Comparison of ENCODE assay signal across 37 cellular contexts in the genomic region with DNA sequence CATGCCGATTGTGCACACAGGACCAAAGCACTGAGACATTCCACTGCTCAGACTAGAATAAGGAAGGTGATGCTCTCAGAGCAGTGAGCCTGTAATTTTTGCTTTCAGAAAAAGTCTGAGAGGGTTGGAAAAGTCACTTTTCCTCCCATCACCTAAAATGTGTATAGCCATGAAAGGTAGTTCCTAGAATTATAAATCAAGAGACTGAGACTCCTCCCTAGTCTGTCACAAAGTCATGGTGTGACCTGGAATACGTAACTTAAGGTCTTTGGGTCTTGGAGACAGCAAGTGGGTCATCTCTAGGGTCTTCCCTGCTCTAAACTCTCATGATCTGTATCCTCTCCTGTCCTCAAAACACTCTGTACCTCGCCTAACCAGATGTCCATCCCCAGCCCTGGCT. TPM values are rescaled to one million over a fixed set of nuclear protein-coding genes. Genes with fewer than 3 reads are reported as not detected.
DNase-seq lines count a peak whose midpoint lies in the region; ATAC-seq, FAIRE-seq and TF ChIP-seq lines count a peak whose summit lies in the region.
"Had no signal": no experiment of that assay in that cellular context is flagged by ENCODE, and none has a peak within 500 bp of the region (broad histone marks: within the 10 kb centered on the region; RNA-seq: fewer than 3 reads in every experiment).

No MANE protein-coding gene starts in this region.

- H3K4me1 ChIP-seq in GM23338 (ENCODE audit: insufficient read depth), result no peaks in the 10 kb centered on the region
- no peaks in the 10 kb centered on the region for H3K4me1 ChIP-seq in K562 (replicated peaks in 1 of 2; ENCODE audit: control insufficient read depth in 2 of 2, insufficient read depth in 2 of 2, low read length in 2 of 2)
- H3K4me1 ChIP-seq in pancreas, result no peaks in the 10 kb centered on the region
- H3K4me1 ChIP-seq: A549; BE2C; BLaER1; BLaER1 treated with 17β-estradiol and CSF1 and Interleukin-3, amounts not matched to agents 10 nM and 100 nM; Caco-2 had no signal

- no TSS peak for BruUV-seq in K562 (replicated peaks; lab: Mats Ljungman, UMichigan)

- H3K27me3 Mint-ChIP-seq in GM23338 (ENCODE audit: insufficient read depth, low read depth, poor library complexity) (peaks cover 2% of the 10 kb centered on the region), nephron progenitor cell (ENCODE audit: low read depth, poor library complexity) (no peaks in the 10 kb centered on the region)

- POLR2A ChIA-PET in K562 (lab: Yijun Ruan, JAX), result no interaction called here

- H3K9me2 ChIP-seq in GM23338 (ENCODE audit: insufficient read depth), result no peaks in the 10 kb centered on the region

- H3K27ac ChIP-seq in GM23338 (ENCODE audit: low read depth) (no peak overlapping the region), K562 (ENCODE audit: extremely low read depth, low read depth, low read length) (no peak overlapping the region), pancreas (no peak overlapping the region)
- H3K27ac ChIP-seq: 22Rv1; A549; BLaER1; BLaER1 treated with 17β-estradiol and CSF1 and Interleukin-3, amounts not matched to agents 10 nM and 100 nM; C4-2B had no signal

- DNase-seq in GM23338 (ENCODE audit: low spot score) (no peak), K562 (ENCODE audit: extremely low read depth in 1 of 4, low spot score in 3 of 4) (no peak), nephron progenitor cell (no peak), GM13977 (ENCODE audit: low spot score) (no peak), pancreas (no peak)
- DNase-seq in stimulated activated CD4-positive, alpha-beta T cell treated with anti-CD3 and anti-CD28 coated beads, Interleukin-2, amount 100 ng/mL, for 24 hours, result no peak
- DNase-seq: 8988T; ACHN; AML-193; BE2C; C1 segment of cervical spinal cord; Caco-2; Calu3; CD4-positive, alpha-beta memory T cell; CD4-positive, alpha-beta T cell; CD4-positive, CD25-positive, alpha-beta regulatory T cell; CD8-positive, alpha-beta memory T cell; CD8-positive, alpha-beta T cell; COR-L47; DMS 273 treated with DMSO at 0.1 percent for 48 hours; DMS153; DMS53; DMS79; DMS79 treated with DMSO at 0.1 percent for 48 hours; DND-41; EL had no signal

- TF ChIP-seq EP300 in K562 (IDR thresholded peaks at IDR 0.05; ENCODE audit: low read length), result no peak

- no peak overlapping the region for H3K9ac ChIP-seq in K562 (ENCODE audit: insufficient read depth in 1 of 2, low read depth in 2 of 2, low read length in 2 of 2)
- H3K9ac ChIP-seq: BLaER1; BLaER1 treated with 17β-estradiol and CSF1 and Interleukin-3, amounts not matched to agents 10 nM and 100 nM had no signal

- H3K4me1 Mint-ChIP-seq in GM23338, result peaks cover 11% of the 10 kb centered on the region
- H3K4me1 Mint-ChIP-seq in nephron progenitor cell, result peaks cover 36% of the 10 kb centered on the region
- H3K4me1 Mint-ChIP-seq: B cell; CD4-positive, alpha-beta memory T cell; CD4-positive, CD25-positive, alpha-beta regulatory T cell; CD8-positive, alpha-beta memory T cell had no signal

- H2AFZ ChIP-seq in GM23338 (no peak overlapping the region), K562 (ENCODE audit: low read depth, low read length) (no peak overlapping the region)

- ATAC-seq in GM23338 (no peak), K562 (no peak), pancreas (no peak)
- ATAC-seq: A549; CD8-positive, alpha-beta T cell had no signal

- H3K36me3 ChIP-seq in GM23338 (ENCODE audit: insufficient read depth) (no peaks in the 10 kb centered on the region), K562 (ENCODE audit: control insufficient read depth, insufficient read depth, low read length) (no peaks in the 10 kb centered on the region), pancreas (no peaks in the 10 kb centered on the region)
- H3K36me3 ChIP-seq: BE2C; BLaER1; BLaER1 treated with 17β-estradiol and CSF1 and Interleukin-3, amounts not matched to agents 10 nM and 100 nM had no signal

- CTCF ChIA-PET in K562 (lab: Yijun Ruan, JAX; ENCODE audit: low intra/inter-chr PET ratio), result no interaction called here

- 0 out of 2 replicates have a peak, but pooled peaks cover 3% of the 10 kb centered on the region for H3K79me2 ChIP-seq in GM23338 (replicated peaks; ENCODE audit: insufficient read depth)
- H3K79me2 ChIP-seq in K562 (ENCODE audit: control insufficient read depth, insufficient read depth, low read length), result no peaks in the 10 kb centered on the region

- in situ Hi-C loops in K562 (cut with MboI), result no loop called here
- in situ Hi-C loops in GM13977 (cut with MboI; ENCODE audit: low pct_unique_long_range_greater_than_20kb, low sequenced_read_pairs, unreplicated experiment), result no loop called here

- 3% methylated on average over 3 of the region's 3 CpGs for WGBS in K562 (ENCODE audit: insufficient coverage, low coverage, missing lambda C conversion rate)
- WGBS in pancreas, 2 donors, result 49 to 50% methylated on average over 3 of the region's 3 CpGs

- TF ChIP-seq POLR2A in K562 (conservative IDR thresholded peaks at IDR 0.05), result no peak

- no peak for TF ChIP-seq RAD21 in K562 (CRISPR knock-in tag; conservative IDR thresholded peaks at IDR 0.05 in 1 of 2, IDR thresholded peaks at IDR 0.05 in 1 of 2)

- intact Hi-C loops in K562 (cut with micrococcal nuclease) (no loop called here), pancreas (cut with DNase I) (no loop called here)

- no peaks in the 10 kb centered on the region for H3F3A ChIP-seq in GM23338 (replicated peaks; ENCODE audit: low read depth)

- H3K27ac Mint-ChIP-seq in GM23338 (peak overlapping the region; percentile 14; the same call in 1 of the 2 replicates), nephron progenitor cell (peak overlapping the region; percentile 62)
- H3K27ac Mint-ChIP-seq: B cell; CD14-positive monocyte; CD4-positive, alpha-beta memory T cell; CD4-positive, alpha-beta T cell; CD4-positive, CD25-positive, alpha-beta regulatory T cell; CD8-positive, alpha-beta T cell had no signal

- H3K9me3 Mint-ChIP-seq in GM23338 (no peaks in the 10 kb centered on the region), nephron progenitor cell (peaks cover 5% of the 10 kb centered on the region)
- H3K9me3 Mint-ChIP-seq: CD14-positive monocyte; CD4-positive, alpha-beta T cell; CD4-positive, CD25-positive, alpha-beta regulatory T cell; CD8-positive, alpha-beta T cell had no signal

- TF ChIP-seq CTCF in GM23338 (conservative IDR thresholded peaks at IDR 0.05; ENCODE audit: low read depth in 2 of 2), result no peak
- no peak for TF ChIP-seq CTCF in K562 (IDR thresholded peaks at IDR 0.05 in 2 of 3, conservative IDR thresholded peaks at IDR 0.05 in 1 of 3; ENCODE audit: insufficient read depth in 2 of 3, low read depth in 1 of 3, low read length in 3 of 3)
- TF ChIP-seq CTCF in nephron progenitor cell (IDR thresholded peaks at IDR 0.05), result no peak
- TF ChIP-seq CTCF in GM13977 (IDR thresholded peaks at IDR 0.05; ENCODE audit: extremely low read depth, insufficient read depth, missing control alignments), result no peak
- no peak for TF ChIP-seq CTCF in pancreas (IDR thresholded peaks at IDR 0.05)

- no peaks in the 10 kb centered on the region for H3K36me3 Mint-ChIP-seq in GM23338 (ENCODE audit: low read depth)
- H3K36me3 Mint-ChIP-seq in nephron progenitor cell (ENCODE audit: low read depth), result peaks cover 60% of the 10 kb centered on the region
- H3K36me3 Mint-ChIP-seq: CD14-positive monocyte; CD4-positive, alpha-beta memory T cell; CD4-positive, CD25-positive, alpha-beta regulatory T cell; CD8-positive, alpha-beta memory T cell; CD8-positive, alpha-beta T cell had no signal

- no peaks in the 10 kb centered on the region for H3K9me1 ChIP-seq in K562 (ENCODE audit: control insufficient read depth, insufficient read depth, low read length)

- no peak overlapping the region for H3K4me3 Mint-ChIP-seq in GM23338
- H3K4me3 Mint-ChIP-seq in nephron progenitor cell, result no peak overlapping the region
- H3K4me3 Mint-ChIP-seq: B cell; CD14-positive monocyte; CD4-positive, alpha-beta memory T cell; CD4-positive, alpha-beta T cell; CD4-positive, CD25-positive, alpha-beta regulatory T cell; CD8-positive, alpha-beta memory T cell; CD8-positive, alpha-beta T cell had no signal

- FAIRE-seq in K562 (lab: Jason Lieb, UNC) (no peak), pancreas (lab: Jason Lieb, UNC) (no peak)
- FAIRE-seq: A204.1, A549, D721Med had no signal

- H3K27me3 ChIP-seq in GM23338 (ENCODE audit: insufficient read depth) (no peaks in the 10 kb centered on the region), K562 (ENCODE audit: control insufficient read depth in 2 of 2, insufficient read depth in 2 of 2, low read length in 2 of 2) (no peaks in the 10 kb centered on the region; a peak in 1 of 5 replicates), pancreas (peaks cover 0 to 4% (median 0%) of the 10 kb centered on the region in 4 donors)
- H3K27me3 ChIP-seq: BE2C; BLaER1 treated with 17β-estradiol and CSF1 and Interleukin-3, amounts not matched to agents 10 nM and 100 nM had no signal

- H3K9me3 ChIP-seq in K562 (replicated peaks; ENCODE audit: control insufficient read depth, insufficient read depth, low read depth, low read length) (no peaks in the 10 kb centered on the region), pancreas (no peaks in the 10 kb centered on the region)
- H3K9me3 ChIP-seq: A549; BE2C; BLaER1; BLaER1 treated with 17β-estradiol and CSF1 and Interleukin-3, amounts not matched to agents 10 nM and 100 nM; Caco-2 had no signal

- H3K4me2 ChIP-seq in GM23338 (no peak overlapping the region), K562 (ENCODE audit: insufficient read depth, low read length) (no peak overlapping the region)
- H3K4me2 ChIP-seq: A549; BLaER1; BLaER1 treated with 17β-estradiol and CSF1 and Interleukin-3, amounts not matched to agents 10 nM and 100 nM had no signal

- H3K4me3 ChIP-seq in GM23338 (no peak overlapping the region), K562 (no peak overlapping the region), pancreas (no peak overlapping the region)
- H3K4me3 ChIP-seq: A549; BLaER1; BLaER1 treated with 17β-estradiol and CSF1 and Interleukin-3, amounts not matched to agents 10 nM and 100 nM had no signal

- H4K20me1 ChIP-seq in GM23338 (replicated peaks; ENCODE audit: insufficient read depth) (0 out of 2 replicates have a peak, but pooled peaks cover 6% of the 10 kb centered on the region), K562 (replicated peaks; ENCODE audit: control insufficient read depth, insufficient read depth, low read length) (no peaks in the 10 kb centered on the region)
- H4K20me1 ChIP-seq: BLaER1; BLaER1 treated with 17β-estradiol and CSF1 and Interleukin-3, amounts not matched to agents 10 nM and 100 nM had no signal

RNA-seq across cellular contexts. Expression of a gene that starts 16.9 kb away (rescaled TPM):
- 9.2 and 10.4 TPM in 2 replicates for total RNA-seq in GM23338 (2014; rRNA removed; shearing (Covaris generic))
- 3.1 and 3.8 TPM in 2 replicates for polyA plus RNA-seq in GM23338 (2016; fragmentation: Nextera tagmentation; extraction: Ambion mirVana)
- total RNA-seq in K562 (2011; cell fraction: chromatin; rRNA removed; ENCODE audit: low replicate concordance), result 6.1 and 9.0 TPM in 2 replicates
- total RNA-seq in K562 (2011; cell fraction: nucleolus; rRNA removed), result 4.2 and 5.3 TPM in 2 replicates
- total RNA-seq in K562 (2011; cell fraction: nucleoplasm; rRNA removed), result 2.4 and 6.3 TPM in 2 replicates
- 1.5 and 3.3 TPM in 2 replicates for total RNA-seq in K562 (2014; rRNA removed)
- total RNA-seq in K562 (2014; rRNA removed; fragmentation: Illumina TruSeq; extraction: Trizol), result 2.4 and 2.8 TPM in 2 replicates
- total RNA-seq in K562 (2015; rRNA removed; fragmentation: Illumina TruSeq; extraction: Trizol), result 4.7 and 5.1 TPM in 2 replicates
- 2.3 and 2.8 TPM in 2 replicates for total RNA-seq in K562 (2021)
- polyA plus RNA-seq in K562 (2011; rRNA removed), result 3.5 and 5.8 TPM in 2 replicates
- 1.9 and 3.1 TPM in 2 replicates for polyA plus RNA-seq in K562 (2011; cell fraction: cytosol; rRNA removed)
- 6.2 and 7.8 TPM in 2 replicates for polyA plus RNA-seq in K562 (2011; cell fraction: nucleus; rRNA removed)
- 1.4 and 2.4 TPM in 2 replicates for polyA plus RNA-seq in K562 (2012)
- polyA plus RNA-seq in K562 (2014; fragmentation: Illumina TruSeq; extraction: Trizol), result 1.2 and 1.4 TPM in 2 replicates
- polyA plus RNA-seq in K562 (2014; fragmentation: Nextera tagmentation; extraction: Ambion mirVana), result 1 to 10 TPM; 1.2 to 1.6 TPM
- polyA plus RNA-seq in K562 (2014; rRNA removed), result 0.81 and 1.6 TPM in 2 replicates
- 23.3 and 28.0 TPM in 2 replicates for polyA minus RNA-seq in K562 (2011; rRNA and poly(A)+ RNA removed)
- polyA minus RNA-seq in K562 (2011; cell fraction: cytosol; rRNA and poly(A)+ RNA removed), result 2.2 and 7.5 TPM in 2 replicates
- 41.9 and 51.6 TPM in 2 replicates for polyA minus RNA-seq in K562 (2011; cell fraction: nucleus; rRNA and poly(A)+ RNA removed)
- total RNA-seq in pancreas, result 1 to 10 TPM in 5 of 6 donors, under 1 TPM in 1; 0.54 to 6.0 (median 2.4) TPM
- polyA plus RNA-seq in pancreas, result under 1 TPM; 0.42 to 0.63 TPM
- total RNA-seq: A172; A673; Caco-2; Calu3; CD4-positive, alpha-beta memory T cell; CD4-positive, alpha-beta T cell; CD8-positive, alpha-beta memory T cell; CD8-positive, alpha-beta T cell had no signal
- polyA plus RNA-seq: A549; CD4-positive, alpha-beta memory T cell; CD4-positive, CD25-positive, alpha-beta regulatory T cell; CD8-positive, alpha-beta memory T cell had no signal
